Comparison of ENCODE assay signal across 8 cellular contexts in the genomic region with DNA sequence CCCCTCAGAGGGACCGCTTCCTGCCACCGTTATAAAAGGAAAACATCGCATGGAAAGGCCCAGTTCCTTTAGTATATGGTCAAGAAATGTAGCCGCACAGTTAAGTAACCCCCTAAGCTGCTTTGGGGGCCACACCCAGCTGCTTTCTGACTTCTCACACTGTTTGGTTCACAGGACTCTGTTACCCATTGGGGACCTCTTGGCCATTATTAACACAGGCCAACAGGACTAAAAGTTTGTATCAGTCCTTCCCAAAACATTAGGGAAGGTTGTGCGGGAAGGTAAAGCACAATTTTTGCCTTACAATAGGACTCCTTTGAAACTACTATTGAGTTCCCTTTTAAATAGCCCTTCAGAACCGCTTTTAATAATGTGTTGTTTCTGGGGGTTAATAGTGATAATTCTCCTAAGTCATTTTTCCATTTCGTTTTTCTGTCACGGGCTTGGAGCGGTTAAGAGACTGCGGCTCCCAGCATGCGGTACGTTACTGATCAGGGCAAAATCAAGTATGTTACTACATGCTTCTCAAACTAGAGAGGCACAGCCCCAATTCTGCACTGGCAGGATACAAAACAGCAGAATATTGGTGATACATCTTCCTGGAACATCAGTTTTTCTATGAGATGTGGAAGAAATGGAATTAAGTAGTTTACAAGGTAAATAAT. TPM values are rescaled to one million over a fixed set of nuclear protein-coding genes. Genes with fewer than 3 reads are reported as not detected.
DNase-seq lines count a peak whose midpoint lies in the region; ATAC-seq, FAIRE-seq and TF ChIP-seq lines count a peak whose summit lies in the region.

No MANE protein-coding gene starts in this region.

- TF ChIP-seq CTCF in HFF-Myc (IDR thresholded peaks at IDR 0.05; ENCODE audit: low read depth, low read length, missing control alignments) (no peak), right lobe of liver (IDR thresholded peaks at IDR 0.05) (no peak)

- H3K9me3 Mint-ChIP-seq in activated naive CD8-positive, alpha-beta T cell treated with anti-CD3 and anti-CD28 coated beads, Interleukin-2, amount 50 U/mL, for 24 hours: no peaks in the 10 kb centered on the region

- H3K4me3 ChIP-seq in ACC112 (ENCODE audit: low read depth, low read length): peak overlapping the region; percentile 87
- H3K4me3 ChIP-seq in HFF-Myc (replicated peaks; ENCODE audit: low read depth, low read length): peak overlapping the region; percentile 48
- peak overlapping the region; percentile 79 to 93 (median 92) for H3K4me3 ChIP-seq in right lobe of liver
- peak overlapping the region; percentile 49 for H3K4me3 ChIP-seq in urinary bladder (ENCODE audit: low read depth, low read length)

- no peaks in the 10 kb centered on the region for H3K27me3 Mint-ChIP-seq in activated naive CD8-positive, alpha-beta T cell treated with anti-CD3 and anti-CD28 coated beads, Interleukin-2, amount 50 U/mL, for 24 hours

- no peak for DNase-seq in HFF-Myc (ENCODE audit: extremely low read depth, low read depth)
- no peak for DNase-seq in activated naive CD8-positive, alpha-beta T cell treated with anti-CD3 and anti-CD28 coated beads, Interleukin-2, amount 50 U/mL, for 24 hours
- no peak for DNase-seq in right lobe of liver
- DNase-seq in frontal cortex (ENCODE audit: low spot score in 2 of 2): no peak
- DNase-seq in middle frontal gyrus (ENCODE audit: extremely low spot score, low spot score): no peak

- ATAC-seq in activated naive CD8-positive, alpha-beta T cell treated with anti-CD3 and anti-CD28 coated beads, Interleukin-2, amount 50 U/mL, for 24 hours: no peak
- ATAC-seq in right lobe of liver: no peak
- ATAC-seq in HG03196 (IDR thresholded peaks at IDR 0.05; ENCODE audit: unreplicated experiment): no peak

- peaks cover 23% of the 10 kb centered on the region for H3K4me1 Mint-ChIP-seq in activated naive CD8-positive, alpha-beta T cell treated with anti-CD3 and anti-CD28 coated beads, Interleukin-2, amount 50 U/mL, for 24 hours

- H3K9me3 ChIP-seq in right lobe of liver: no peaks in the 10 kb centered on the region

- no peaks in the 10 kb centered on the region for H3K79me2 ChIP-seq in ACC112 (ENCODE audit: control insufficient read depth, insufficient read depth, low read length, unreplicated experiment)

- peaks cover 19% of the 10 kb centered on the region for H3K36me3 Mint-ChIP-seq in activated naive CD8-positive, alpha-beta T cell treated with anti-CD3 and anti-CD28 coated beads, Interleukin-2, amount 50 U/mL, for 24 hours (ENCODE audit: low read depth)

- no peaks in the 10 kb centered on the region for H3K27me3 ChIP-seq in ACC112 (ENCODE audit: insufficient read depth, low read length)
- no peaks in the 10 kb centered on the region for H3K27me3 ChIP-seq in right lobe of liver

- H3K4me1 ChIP-seq in ACC112 (ENCODE audit: control insufficient read depth, insufficient read depth, low read length, unreplicated experiment) (peaks cover 5% of the 10 kb centered on the region), right lobe of liver (no peaks in the 10 kb centered on the region), urinary bladder (ENCODE audit: insufficient read depth) (no peaks in the 10 kb centered on the region)

- peak overlapping the region; percentile 59 for H3K27ac ChIP-seq in ACC112 (ENCODE audit: low read depth, low read length)
- H3K27ac ChIP-seq in right lobe of liver: peak overlapping the region; percentile 58 to 79 (median 72)
- peak overlapping the region; percentile 98 for H3K27ac ChIP-seq in urinary bladder (ENCODE audit: low read depth)

- peak overlapping the region; percentile 97 for H3K27ac Mint-ChIP-seq in activated naive CD8-positive, alpha-beta T cell treated with anti-CD3 and anti-CD28 coated beads, Interleukin-2, amount 50 U/mL, for 24 hours

- TF ChIP-seq POLR2A in right lobe of liver (IDR thresholded peaks at IDR 0.05): no peak

- H3K36me3 ChIP-seq in ACC112 (ENCODE audit: insufficient read depth, low read length): peaks cover 11% of the 10 kb centered on the region
- peaks cover 0 to 9% (median under 1%) of the 10 kb centered on the region in 4 donors for H3K36me3 ChIP-seq in right lobe of liver
- H3K36me3 ChIP-seq in urinary bladder (ENCODE audit: insufficient read depth): peaks cover 2% of the 10 kb centered on the region

- WGBS in right lobe of liver (ENCODE audit: insufficient coverage, low coverage, low lambda C conversion rate, missing lambda C conversion rate): 55% methylated on average over 12 of the region's 12 CpGs
- 45% methylated on average over 12 of the region's 12 CpGs for WGBS in urinary bladder

- intact Hi-C loops in right lobe of liver (cut with DNase I): no loop called here

- peak overlapping the region; percentile 90 for H3K4me3 Mint-ChIP-seq in activated naive CD8-positive, alpha-beta T cell treated with anti-CD3 and anti-CD28 coated beads, Interleukin-2, amount 50 U/mL, for 24 hours

- no peak for FAIRE-seq in frontal cortex (lab: Jason Lieb, UNC)

- H2AFZ ChIP-seq in ACC112 (ENCODE audit: low read length, unreplicated experiment): peak overlapping the region; percentile 99

RNA-seq across cellular contexts. Expression of a gene that starts 0.7 kb away (rescaled TPM):
- total RNA-seq in right lobe of liver (10 to 100 TPM in 1 of 6 experiments, 1 to 10 TPM in 5; 2.8 to 15.5 (median 5.5) TPM), urinary bladder (21.3 TPM), frontal cortex (17.1 TPM)
- polyA plus RNA-seq in urinary bladder: 10.4 TPM
